Comparison of ENCODE assay signal across 9 cellular contexts in the genomic region with DNA sequence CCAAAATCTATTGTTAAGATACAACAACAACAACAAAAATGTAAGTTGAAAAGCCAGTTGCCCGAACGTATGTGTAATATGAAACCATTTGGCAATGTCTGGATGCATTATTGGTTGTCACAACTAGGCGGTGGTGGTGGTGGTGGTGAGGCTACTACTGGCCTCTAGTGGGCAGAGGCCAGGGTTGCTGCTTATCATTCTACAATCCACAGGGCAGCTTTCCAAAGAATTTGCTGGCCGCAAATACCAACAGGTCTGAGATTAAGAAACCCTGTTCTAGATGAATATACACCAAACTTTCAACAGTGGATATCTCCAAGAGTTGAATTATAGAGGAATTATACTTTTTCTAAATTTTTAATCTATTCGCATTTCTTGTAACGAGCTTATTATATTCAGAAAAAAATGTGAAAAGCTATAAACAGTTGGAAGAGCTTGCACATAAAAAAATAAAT. TPM values are rescaled to one million over a fixed set of nuclear protein-coding genes. Genes with fewer than 3 reads are reported as not detected.
A peak's percentile ranks its signal among the peaks of the same experiment; 100 is the strongest.
DNase-seq lines count a peak whose midpoint lies in the region; ATAC-seq, FAIRE-seq and TF ChIP-seq lines count a peak whose summit lies in the region.
"Had no signal": no experiment of that assay in that cellular context is flagged by ENCODE, and none has a peak within 500 bp of the region (broad histone marks: within the 10 kb centered on the region; RNA-seq: fewer than 3 reads in every experiment).

No MANE protein-coding gene starts in this region.

- peak overlapping the region in 1 of 2 donors; percentile 17 for H3K9ac ChIP-seq in kidney (ENCODE audit: low read length in 2 of 2)

- intact Hi-C loops in kidney (cut with DNase I), result no loop called here

- DNase-seq in activated T-cell treated with anti-CD3 and anti-CD28 coated beads for 48 hours (ENCODE audit: low read depth), result peak; percentile 23
- no peak for DNase-seq in activated T-cell treated with anti-CD3 and anti-CD28 coated beads, Interleukin-2, amount 50 U/mL, for 1 hour
- DNase-seq in NCI-H1436 (lab: John Stamatoyannopoulos, UW), result peak; percentile 72
- peak; percentile 45 for DNase-seq in astrocyte of the cerebellum (ENCODE audit: low read depth)
- DNase-seq in kidney, result no peak
- DNase-seq in stimulated activated naive B cell treated with anti-CD40 and anti-IgM and Interleukin-4, amounts not matched to agents 10 μg/mL and 1 μg/mL and 100 μg/mL, for 72 hours, result peak; percentile 11
- no peak for DNase-seq in T-helper 9 cell

- no peak overlapping the region for H3K27ac Mint-ChIP-seq in stimulated activated naive B cell treated with anti-CD40 and anti-IgM and Interleukin-4, amounts not matched to agents 10 μg/mL and 1 μg/mL and 100 μg/mL, for 72 hours
- H3K27ac Mint-ChIP-seq: CD4-positive, alpha-beta T cell had no signal

- H3K36me3 Mint-ChIP-seq in stimulated activated naive B cell treated with anti-CD40 and anti-IgM and Interleukin-4, amounts not matched to agents 10 μg/mL and 1 μg/mL and 100 μg/mL, for 72 hours, result no peaks in the 10 kb centered on the region

- H3K4me1 Mint-ChIP-seq in stimulated activated naive B cell treated with anti-CD40 and anti-IgM and Interleukin-4, amounts not matched to agents 10 μg/mL and 1 μg/mL and 100 μg/mL, for 72 hours, result peaks cover 2 to 8% of the 10 kb centered on the region in 2 donors

- FAIRE-seq in kidney (lab: Jason Lieb, UNC), result no peak

- no peak overlapping the region for H3K27ac ChIP-seq in kidney (ENCODE audit: low read depth in 2 of 2, low read length in 2 of 2)

- TF ChIP-seq CTCF in astrocyte of the cerebellum (IDR thresholded peaks at IDR 0.05; ENCODE audit: low read depth, low read length, missing control alignments), result no peak
- peak; percentile 61 for TF ChIP-seq CTCF in kidney (IDR thresholded peaks at IDR 0.05; ENCODE audit: borderline replicate concordance, extremely low read depth, insufficient read depth)

- peaks cover 20 to 52% of the 10 kb centered on the region in 2 donors for H3K27me3 Mint-ChIP-seq in stimulated activated naive B cell treated with anti-CD40 and anti-IgM and Interleukin-4, amounts not matched to agents 10 μg/mL and 1 μg/mL and 100 μg/mL, for 72 hours

- H3K9me3 ChIP-seq in kidney (ENCODE audit: control insufficient read depth in 1 of 2, low read length in 2 of 2), result no peaks in the 10 kb centered on the region

- no peak overlapping the region for H3K4me3 Mint-ChIP-seq in stimulated activated naive B cell treated with anti-CD40 and anti-IgM and Interleukin-4, amounts not matched to agents 10 μg/mL and 1 μg/mL and 100 μg/mL, for 72 hours

- ATAC-seq in stimulated activated naive B cell treated with anti-CD40 and anti-IgM and Interleukin-4, amounts not matched to agents 10 μg/mL and 1 μg/mL and 100 μg/mL, for 72 hours (replicated peaks), result peak; percentile 83 to 85
- no peak for ATAC-seq in HG02884 (IDR thresholded peaks at IDR 0.05; ENCODE audit: unreplicated experiment)

- H3K9me3 Mint-ChIP-seq in stimulated activated naive B cell treated with anti-CD40 and anti-IgM and Interleukin-4, amounts not matched to agents 10 μg/mL and 1 μg/mL and 100 μg/mL, for 72 hours, result peaks cover 0 to 2% of the 10 kb centered on the region in 2 donors
- H3K9me3 Mint-ChIP-seq: CD4-positive, alpha-beta T cell had no signal

- in situ Hi-C loops in astrocyte of the cerebellum (cut with HindIII; ENCODE audit: low sequenced_read_pairs), result no loop called here

- H3K4me3 ChIP-seq in astrocyte of the cerebellum (ENCODE audit: low read depth, low read length) (no peak overlapping the region), kidney (ENCODE audit: low read length in 2 of 2) (peak overlapping the region; percentile 55 to 70)

- H3K4me1 ChIP-seq in kidney (ENCODE audit: control insufficient read depth in 1 of 2, insufficient read depth in 1 of 2, low read depth in 1 of 2, low read length in 2 of 2), result peaks cover 2 to 4% of the 10 kb centered on the region in 2 donors

- H3K36me3 ChIP-seq in kidney (ENCODE audit: control insufficient read depth in 1 of 2, insufficient read depth in 2 of 2, low read length in 2 of 2), result no peaks in the 10 kb centered on the region

RNA-seq across cellular contexts. Expression of a gene that starts 26.8 kb away (rescaled TPM):
- total RNA-seq in kidney, result 8.3 TPM
- 4.1 TPM for polyA plus RNA-seq in kidney (ENCODE audit: insufficient read depth, low read depth, low replicate concordance)

RNA-seq across cellular contexts. Expression of a gene that starts 36.9 kb away (rescaled TPM):
- 71.9 TPM for total RNA-seq in kidney
- 126 TPM for polyA plus RNA-seq in kidney (ENCODE audit: insufficient read depth, low read depth, low replicate concordance)

Comparison
In these comparisons a context has a peak if more than half of its experiments do, and no peak if none do; other contexts are left out.
1. DNase-seq: peak in activated T-cell treated with anti-CD3 and anti-CD28 coated beads for 48 hours (single experiment), NCI-H1436 (single experiment), astrocyte of the cerebellum (single experiment) and stimulated activated naive B cell treated with anti-CD40 and anti-IgM and Interleukin-4, amounts not matched to agents 10 μg/mL and 1 μg/mL and 100 μg/mL, for 72 hours (single experiment); none in activated T-cell treated with anti-CD3 and anti-CD28 coated beads, Interleukin-2, amount 50 U/mL, for 1 hour (single experiment), kidney (single experiment) and T-helper 9 cell (single experiment).